In the genomic region with DNA sequence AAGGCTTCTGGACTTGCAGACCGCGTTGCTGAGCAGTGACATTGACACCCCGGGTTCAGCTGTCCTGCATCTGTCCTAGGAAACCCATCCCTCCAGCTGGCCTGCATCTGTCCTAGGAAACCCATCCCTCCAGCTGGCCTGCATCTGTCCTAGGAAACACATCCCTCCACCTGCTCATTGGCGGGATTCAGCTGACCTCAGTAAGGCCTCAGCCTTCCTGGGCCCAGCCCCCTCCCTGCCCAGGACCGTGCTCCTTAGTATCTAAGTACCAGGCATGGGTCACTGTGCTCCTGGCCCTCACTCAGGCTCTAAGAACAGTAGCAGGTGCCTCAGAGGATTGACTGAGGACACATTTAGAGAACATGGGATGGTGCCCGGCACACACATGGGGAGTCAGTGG, we compare ENCODE assay signal across 19 cellular contexts. TPM values are rescaled to one million over a fixed set of nuclear protein-coding genes. Genes with fewer than 3 reads are reported as not detected.
DNase-seq lines count a peak whose midpoint lies in the region; ATAC-seq, FAIRE-seq and TF ChIP-seq lines count a peak whose summit lies in the region.
"Had no signal": no experiment of that assay in that cellular context is flagged by ENCODE, and none has a peak within 500 bp of the region (broad histone marks: within the 10 kb centered on the region; RNA-seq: fewer than 3 reads in every experiment).

No MANE protein-coding gene starts in this region.

- no peak overlapping the region for H2BK20ac ChIP-seq in H1 (ENCODE audit: low read length)

- no peak for TF ChIP-seq RAD21 in H1 (IDR thresholded peaks at IDR 0.05 in 1 of 2, conservative IDR thresholded peaks at IDR 0.05 in 1 of 2; ENCODE audit: low read depth in 2 of 2, low read length in 2 of 2)

- no peaks in the 10 kb centered on the region; the same call in 1 of the 2 replicates for H3K79me1 ChIP-seq in H1 (ENCODE audit: low read depth, low read length)

- H3K14ac ChIP-seq in H1 (ENCODE audit: insufficient read length) = no peak overlapping the region

- TF ChIP-seq POLR2A in H1 (IDR thresholded peaks at IDR 0.05; ENCODE audit: control extremely low read depth in 1 of 2, low read depth in 2 of 2, low read length in 2 of 2) (no peak), upper lobe of left lung (IDR thresholded peaks at IDR 0.05) (peak in 1 of 4 donors; percentile 30)

- peak overlapping the region; percentile 20; the same call in 1 of the 2 replicates for H2BK5ac ChIP-seq in H1 (ENCODE audit: low read depth, low read length)

- H3K27me3 ChIP-seq in H1 (replicated peaks in 1 of 4; ENCODE audit: control insufficient read depth in 3 of 4, extremely low read depth in 1 of 4, insufficient read depth in 3 of 4, low read length in 3 of 4) (peaks cover 6 to 32% (median 22%) of the 10 kb centered on the region in 4 experiments; a peak in 6 of 7 replicates), lower lobe of right lung (ENCODE audit: low read depth) (peaks cover 26% of the 10 kb centered on the region), upper lobe of left lung (peaks cover 0 to 20% (median 5%) of the 10 kb centered on the region in 4 donors)

- peak; percentile 60 for DNase-seq in LHCN-M2 (ENCODE audit: low read depth)
- no peak for DNase-seq in H1 (ENCODE audit: low read depth in 1 of 2, low spot score in 2 of 2)
- DNase-seq in lower lobe of right lung = no peak
- peak in 1 of 2 donors; percentile 75 for DNase-seq in upper lobe of left lung
- DNase-seq in NCI-H2171 (lab: John Stamatoyannopoulos, UW) = no peak
- no peak for DNase-seq in GOT3 (lab: John Stamatoyannopoulos, UW)
- DNase-seq in GM20000 (ENCODE audit: low spot score) = no peak
- DNase-seq: activated CD8-positive, alpha-beta memory T cell treated with anti-CD3 and anti-CD28 coated beads for 24 hours; effector memory CD8-positive, alpha-beta T cell; gastrocnemius medialis; Karpas-422; NCI-H187; NCI-H526; stimulated activated CD4-positive, alpha-beta T cell treated with anti-CD3 and anti-CD28 coated beads, Interleukin-2, amount 100 ng/mL, for 48 hours had no signal

- 86% methylated on average over 6 of the region's 6 CpGs; no CpG with 5 or more reads in 1 of the 2 experiments for WGBS in H1 (ENCODE audit: extremely low coverage in 1 of 2, insufficient coverage in 1 of 2, insufficient read length in 1 of 2, insufficient replicate concordance in 2 of 2, low coverage in 1 of 2, low lambda C conversion rate in 2 of 2, missing lambda C conversion rate in 1 of 2), 2 experiments
- WGBS in upper lobe of left lung, 2 donors = 66 to 78% methylated on average over 6 of the region's 6 CpGs

- TF ChIP-seq EP300 in H1 (IDR thresholded peaks at IDR 0.05; ENCODE audit: borderline replicate concordance in 1 of 2, low read depth in 2 of 2, low read length in 2 of 2) (no peak), upper lobe of left lung (IDR thresholded peaks at IDR 0.05) (no peak)

- H3K18ac ChIP-seq in H1 (ENCODE audit: extremely low read depth, low read length) = no peak overlapping the region

- no peak overlapping the region for H4K5ac ChIP-seq in H1 (ENCODE audit: insufficient read length, low read depth, low read length)

- H3K23me2 ChIP-seq in H1 (ENCODE audit: low read depth, low read length) = peaks cover 12% of the 10 kb centered on the region; the same call in 1 of the 2 replicates

- H3K4me3 ChIP-seq in H1 (ENCODE audit: extremely low read depth in 1 of 4, insufficient read depth in 2 of 4, low read depth in 3 of 4, low read length in 4 of 4) (no peak overlapping the region), lower lobe of right lung (peak overlapping the region; percentile 69), upper lobe of left lung (peak overlapping the region in 3 of 4 donors; percentile 49 to 67 (median 63))
- H3K4me3 ChIP-seq: HAP-1 had no signal

- peak overlapping the region; percentile 68; the same call in 1 of the 2 replicates for H2BK15ac ChIP-seq in H1 (ENCODE audit: low read length)

- FAIRE-seq in H1 (lab: Jason Lieb, UNC) = no peak
- FAIRE-seq: TTC549 had no signal

- no peak overlapping the region for H3K9ac ChIP-seq in H1 (replicated peaks in 1 of 4; ENCODE audit: extremely low read depth in 1 of 4, low read depth in 3 of 4, low read length in 3 of 4)

- H3K4me1 ChIP-seq in H1 (replicated peaks in 1 of 4; ENCODE audit: control insufficient read depth in 3 of 4, insufficient read depth in 4 of 4, low read length in 3 of 4) (peaks cover 9 to 28% (median 23%) of the 10 kb centered on the region in 4 experiments), lower lobe of right lung (peaks cover 6% of the 10 kb centered on the region), upper lobe of left lung (peaks cover 10 to 36% (median 14%) of the 10 kb centered on the region in 4 donors)
- H3K4me1 ChIP-seq: HAP-1 had no signal

- H4K91ac ChIP-seq in H1 (replicated peaks; ENCODE audit: insufficient read length, low read length) = no peak overlapping the region

- ATAC-seq in lower lobe of right lung (peak; percentile 29 to 34), upper lobe of left lung (ENCODE audit: low FRiP score in 2 of 2) (peak in 1 of 2 donors; percentile 35)
- ATAC-seq: effector memory CD8-positive, alpha-beta T cell; gastrocnemius medialis; stimulated activated memory B cell treated with anti-CD40 and anti-IgM and Interleukin-4, amounts not matched to agents 10 μg/mL and 1 μg/mL and 100 μg/mL, for 72 hours had no signal

- H3K36me3 ChIP-seq in H1 (ENCODE audit: control insufficient read depth in 2 of 4, insufficient read depth in 4 of 4, low read length in 3 of 4) (peaks cover 0 to 6% (median 2%) of the 10 kb centered on the region in 4 experiments; a peak in 3 of 8 replicates), lower lobe of right lung (peaks cover under 1% of the 10 kb centered on the region), upper lobe of left lung (peaks cover 0 to 10% (median 2%) of the 10 kb centered on the region in 4 donors)
- H3K36me3 ChIP-seq: gastrocnemius medialis, HAP-1 had no signal

- no peaks in the 10 kb centered on the region for H4K20me1 ChIP-seq in H1 (replicated peaks in 1 of 2; ENCODE audit: control insufficient read depth in 1 of 2, insufficient read depth in 2 of 2, low read length in 2 of 2)

- H2BK12ac ChIP-seq in H1 (ENCODE audit: low read depth, low read length) = peak overlapping the region; percentile 77

- no peak overlapping the region for H3K23ac ChIP-seq in H1 (ENCODE audit: insufficient read length)

- peaks cover 9 to 13% of the 10 kb centered on the region in 2 experiments for H3K9me3 ChIP-seq in H1 (ENCODE audit: insufficient read depth in 2 of 2, low read depth in 1 of 2, low read length in 1 of 2)
- peaks cover 7% of the 10 kb centered on the region for H3K9me3 ChIP-seq in lower lobe of right lung
- H3K9me3 ChIP-seq in upper lobe of left lung = peaks cover 8 to 15% (median 10%) of the 10 kb centered on the region in 4 donors

- peak overlapping the region; percentile 85 to 97; a peak in 2 of 4 replicates for H3K4me2 ChIP-seq in H1 (ENCODE audit: insufficient read depth in 1 of 2, low read depth in 2 of 2, low read length in 2 of 2)

- intact Hi-C loops in lower lobe of right lung (cut with DNase I) = no loop called here

- no peak overlapping the region for H2BK120ac ChIP-seq in H1 (replicated peaks; ENCODE audit: low read depth, low read length)

- no peak overlapping the region for H2AFZ ChIP-seq in H1 (ENCODE audit: low read length)

- H3K56ac ChIP-seq in H1 (replicated peaks; ENCODE audit: insufficient read length, low read depth, low read length) = no peak overlapping the region

- no peak for TF ChIP-seq CTCF in H1 (IDR thresholded peaks at IDR 0.05; ENCODE audit: control extremely low read depth in 1 of 3, insufficient read depth in 1 of 3, low read depth in 1 of 3, low read length in 3 of 3)
- TF ChIP-seq CTCF in lower lobe of right lung (IDR thresholded peaks at IDR 0.05) = no peak
- no peak for TF ChIP-seq CTCF in upper lobe of left lung (IDR thresholded peaks at IDR 0.05)
- no peak for TF ChIP-seq CTCF in GM20000 (IDR thresholded peaks at IDR 0.05; ENCODE audit: extremely low read depth, missing control alignments)

- POLR2A ChIA-PET in H1 (lab: Charles Lee; ENCODE audit: partially characterized antibody) = interaction anchor here (0.7 kb wide), 1 partner anchor 13 kb away, joined by 3 read pairs; no protein-coding TSS in a partner anchor

- CTCF ChIA-PET in H1 (lab: Charles Lee; ENCODE audit: partially characterized antibody) = interaction anchor here (1.0 to 7.3 kb wide), 6 partner anchors 14 to 651 kb away, joined by 3 to 48 read pairs (median 12); no protein-coding TSS in a partner anchor

- peaks cover 0 to 2% of the 10 kb centered on the region in 2 experiments; a peak in 1 of 4 replicates for H3K79me2 ChIP-seq in H1 (ENCODE audit: control insufficient read depth in 1 of 2, insufficient read depth in 2 of 2, low read length in 2 of 2)

- H3K27ac ChIP-seq in H1 (ENCODE audit: low read depth, low read length) (no peak overlapping the region), lower lobe of right lung (peak overlapping the region; percentile 85), upper lobe of left lung (peak overlapping the region; percentile 75 to 95 (median 84))
- H3K27ac ChIP-seq: HL-60 had no signal

- H3K4ac ChIP-seq in H1 (replicated peaks; ENCODE audit: insufficient read length, low read depth, low read length) = no peak overlapping the region

- no peak overlapping the region for H4K8ac ChIP-seq in H1 (ENCODE audit: extremely low read depth, insufficient read depth, low read length)

- no peak overlapping the region; the same call in 1 of the 2 replicates for H2AK5ac ChIP-seq in H1 (ENCODE audit: low read depth, low read length)

TF ChIP-seq in H1, 55 proteins besides CTCF, POLR2A, EP300 and RAD21 (continues in another document):
- TF ChIP-seq CBX8 (IDR thresholded peaks at IDR 0.05; ENCODE audit: borderline replicate concordance, low read depth, low read length) (no peak), TBP (IDR thresholded peaks at IDR 0.05; ENCODE audit: low read depth, low read length) (no peak), PHF8 (conservative IDR thresholded peaks at IDR 0.05; ENCODE audit: low read depth, low read length) (no peak)

RNA-seq across cellular contexts. Expression of gene MLPH, which starts 1.2 kb away (rescaled TPM):
- total RNA-seq in LHCN-M2 (2014; rRNA removed) (145 and 155 TPM in 2 replicates), lower lobe of right lung (394 TPM), upper lobe of left lung (1,000 to 10,000 TPM in 1 of 6 donors, 100 to 1,000 TPM in 5; 289 to 1,452 (median 502) TPM)
- 103 TPM for polyA plus RNA-seq in LHCN-M2 (2012)
- total RNA-seq in H1 (2021; fragmentation: NEBNext Ultra II Directional; extraction: Animal tissue kit (Norgen Biotek cat#: 25700)) = 17.0 TPM in 2 replicates
- 12.7 and 16.9 TPM in 2 replicates for polyA plus RNA-seq in H1 (2011; rRNA removed)
- polyA plus RNA-seq in H1 (2011; cell fraction: cytosol; rRNA removed) = 12.6 TPM
- 47.0 TPM for polyA plus RNA-seq in H1 (2011; cell fraction: nucleus; rRNA removed)
- polyA plus RNA-seq in H1 (2012, experiment 1 of 2) = 15.7 to 18.9 TPM (median 17.7 TPM) in 4 replicates
- 7.2 TPM for polyA plus RNA-seq in H1 (2012, experiment 2 of 2)
- polyA plus RNA-seq in H1 (2013, experiment 1 of 2) = 11.2 TPM
- polyA plus RNA-seq in H1 (2013, experiment 2 of 2) = 11.0 TPM
- 14.5 and 14.8 TPM in 2 replicates for polyA minus RNA-seq in H1 (2011; rRNA and poly(A)+ RNA removed)
- 10.6 TPM for polyA minus RNA-seq in H1 (2011; cell fraction: cytosol; rRNA and poly(A)+ RNA removed)
- polyA minus RNA-seq in H1 (2011; cell fraction: nucleus; rRNA and poly(A)+ RNA removed) = 14.1 TPM
- total RNA-seq: pulmonary artery endothelial cell had no signal

Comparison
In these comparisons a context has a peak if more than half of its experiments do, and no peak if none do; other contexts are left out.
1. H3K4me3 ChIP-seq: peak in lower lobe of right lung (single experiment) and upper lobe of left lung (3 of 4); none in H1 (0 of 4).